20 cellular contexts compared by ENCODE assay signal in the genomic region with DNA sequence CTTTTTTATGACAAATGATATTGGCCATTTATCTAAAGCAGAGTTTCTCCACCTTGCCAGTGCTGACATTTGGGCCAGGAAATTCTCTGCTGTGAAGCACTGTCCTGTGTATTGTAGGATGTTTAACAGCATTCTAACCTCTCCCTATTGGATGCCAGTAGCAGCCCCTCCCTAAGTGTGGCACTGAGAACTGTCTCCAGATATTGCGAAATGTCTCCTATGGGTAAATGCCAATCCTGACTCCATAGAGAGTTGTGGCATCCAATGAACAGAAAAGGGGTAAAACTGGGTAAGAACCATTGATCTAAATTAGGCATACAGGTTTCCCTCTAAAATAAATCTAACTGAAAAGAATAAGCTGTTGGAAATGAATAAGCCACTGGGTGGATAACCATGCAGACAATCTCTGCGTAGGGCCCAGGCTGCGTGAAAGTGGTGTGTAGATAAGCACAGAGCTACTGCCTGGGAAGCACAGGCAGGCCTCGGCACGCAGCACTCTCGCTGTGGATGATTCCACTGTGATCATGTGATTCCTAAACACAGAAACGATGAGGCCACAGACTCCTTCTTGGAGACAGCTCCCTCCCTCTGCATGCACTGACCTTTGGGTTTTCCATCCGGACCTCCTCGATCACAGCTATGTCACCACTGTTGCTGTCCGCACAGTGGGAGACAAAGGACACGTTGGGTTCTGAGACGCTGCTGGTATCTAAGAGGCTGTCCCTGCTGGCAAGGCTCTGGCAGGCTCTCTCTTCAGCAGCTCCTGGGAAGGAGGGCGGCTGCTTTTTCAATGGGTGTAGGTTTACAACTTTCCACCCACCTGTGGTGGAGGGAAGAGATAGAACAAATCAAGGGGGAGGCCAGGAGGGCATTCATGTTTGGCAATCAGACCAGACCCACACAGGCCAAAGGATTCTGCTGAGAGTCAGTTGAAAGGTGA. TPM values are rescaled to one million over a fixed set of nuclear protein-coding genes. Genes with fewer than 3 reads are reported as not detected.
DNase-seq lines count a peak whose midpoint lies in the region; ATAC-seq, FAIRE-seq and TF ChIP-seq lines count a peak whose summit lies in the region.
"Had no signal": no experiment of that assay in that cellular context is flagged by ENCODE, and none has a peak within 500 bp of the region (broad histone marks: within the 10 kb centered on the region; RNA-seq: fewer than 3 reads in every experiment).

No MANE protein-coding gene starts in this region.

- intact Hi-C loops in HepG2 (cut with micrococcal nuclease; ENCODE audit: unreplicated experiment) (no loop called here), right lobe of liver (cut with DNase I) (no loop called here), left ventricle myocardium superior (cut with micrococcal nuclease) (no loop called here)

- no peak for FAIRE-seq in HepG2 (lab: Jason Lieb, UNC)
- FAIRE-seq: A204.1 had no signal

- BruUV-seq in HepG2 (replicated peaks; lab: Mats Ljungman, UMichigan), result no TSS peak

- no peak overlapping the region for H3K9ac ChIP-seq in HepG2 (ENCODE audit: insufficient read depth, low read depth, low read length)

- CTCF ChIA-PET in HepG2 (lab: Yijun Ruan, JAX; ENCODE audit: low intra/inter-chr PET ratio, low total read pairs), result no interaction called here

- H3K4me3 Mint-ChIP-seq in progenitor cell of endocrine pancreas (ENCODE audit: low read depth), result no peak overlapping the region
- H3K4me3 Mint-ChIP-seq: activated CD4-positive, alpha-beta memory T cell treated with anti-CD3 and anti-CD28 coated beads for 36 hours; dendritic cell treated with granulocyte-macrophage colony-stimulating factor and Interleukin-4, amounts not matched to agents 40 ng/mL and 50 ng/mL, for 4 days; memory B cell; natural killer cell treated with Interleukin-12 subunit alpha and Interleukin-12 subunit beta and Interleukin-15 and Interleukin-18, amount 100 ng/mL, for 72 hours had no signal

- H3K27ac ChIP-seq in HepG2 (ENCODE audit: extremely low read length, insufficient read depth, low read length) (no peak overlapping the region), right lobe of liver (no peak overlapping the region)
- H3K27ac ChIP-seq: C4-2B, psoas muscle had no signal

- no peaks in the 10 kb centered on the region for H3K4me1 Mint-ChIP-seq in progenitor cell of endocrine pancreas (ENCODE audit: low read depth)
- H3K4me1 Mint-ChIP-seq: memory B cell had no signal

- TF ChIP-seq POLR2A in HepG2 (IDR thresholded peaks at IDR 0.05; ENCODE audit: insufficient read depth in 1 of 2, low read depth in 2 of 2, low read length in 2 of 2) (no peak), right lobe of liver (IDR thresholded peaks at IDR 0.05) (no peak)

- no peaks in the 10 kb centered on the region for H3K79me2 ChIP-seq in HepG2 (ENCODE audit: insufficient read depth, low read length)

- TF ChIP-seq CTCF in HepG2 (CRISPR knock-in tag; IDR thresholded peaks at IDR 0.05) (no peak), right lobe of liver (IDR thresholded peaks at IDR 0.05) (no peak), epithelial cell of esophagus (IDR thresholded peaks at IDR 0.05; ENCODE audit: insufficient read depth, low read depth, low read length, missing control alignments) (no peak), progenitor cell of endocrine pancreas (IDR thresholded peaks at IDR 0.05; ENCODE audit: unreplicated experiment) (no peak)

- H3K36me3 Mint-ChIP-seq in progenitor cell of endocrine pancreas (ENCODE audit: insufficient read depth), result peaks cover 30% of the 10 kb centered on the region

- ATAC-seq in HepG2 (no peak), right lobe of liver (no peak), left ventricle myocardium superior (peak; percentile 89), HG03378 (IDR thresholded peaks at IDR 0.05; ENCODE audit: unreplicated experiment) (no peak)
- ATAC-seq: activated naive CD4-positive, alpha-beta T cell treated with anti-CD3 and anti-CD28 coated beads, Interleukin-2, amount 50 U/mL, for 72 hours; natural killer cell treated with Interleukin-12 subunit alpha and Interleukin-12 subunit beta and Interleukin-15 and Interleukin-18, amount 100 ng/mL, for 72 hours had no signal

- POLR2A ChIA-PET in HepG2 (lab: Yijun Ruan, JAX), result no interaction called here

- H3K27me3 Mint-ChIP-seq in progenitor cell of endocrine pancreas, result no peaks in the 10 kb centered on the region
- H3K27me3 Mint-ChIP-seq: activated CD4-positive, alpha-beta memory T cell treated with anti-CD3 and anti-CD28 coated beads for 36 hours; dendritic cell treated with granulocyte-macrophage colony-stimulating factor and Interleukin-4, amounts not matched to agents 40 ng/mL and 50 ng/mL, for 4 days; memory B cell; natural killer cell treated with Interleukin-12 subunit alpha and Interleukin-12 subunit beta and Interleukin-15 and Interleukin-18, amount 100 ng/mL, for 72 hours had no signal

- in situ Hi-C loops in HepG2 (cut with HindIII; ENCODE audit: extremely low pct_ligation_motif_present, low pct_unique_long_range_greater_than_20kb), result no loop called here

- no peak for TF ChIP-seq EP300 in HepG2 (IDR thresholded peaks at IDR 0.05; ENCODE audit: low read depth in 2 of 2, low read length in 2 of 2)
- no peak for TF ChIP-seq EP300 in HepG2 (CRISPR knock-in tag; IDR thresholded peaks at IDR 0.05; ENCODE audit: borderline replicate concordance)

- no peaks in the 10 kb centered on the region for H3K27me3 ChIP-seq in HepG2 (ENCODE audit: control insufficient read depth in 1 of 2, insufficient read depth in 2 of 2, low read length in 2 of 2)
- no peaks in the 10 kb centered on the region for H3K27me3 ChIP-seq in right lobe of liver

- H3K4me3 ChIP-seq in HepG2 (replicated peaks in 1 of 3; ENCODE audit: insufficient read depth in 1 of 3, low read depth in 2 of 3, low read length in 3 of 3) (no peak overlapping the region), right lobe of liver (no peak overlapping the region), epithelial cell of esophagus (ENCODE audit: low read length) (no peak overlapping the region)
- H3K4me3 ChIP-seq: psoas muscle had no signal

- no peaks in the 10 kb centered on the region for H4K20me1 ChIP-seq in HepG2 (ENCODE audit: insufficient read depth, low read length)

- H3K4me2 ChIP-seq in HepG2 (ENCODE audit: low read depth, low read length), result no peak overlapping the region

- H3K36me3 ChIP-seq in HepG2 (replicated peaks in 1 of 2; ENCODE audit: control insufficient read depth in 1 of 2, insufficient read depth in 2 of 2, low read length in 2 of 2) (peaks cover 61 to 92% of the 10 kb centered on the region in 2 experiments), right lobe of liver (peaks cover 0 to 97% (median 37%) of the 10 kb centered on the region in 4 donors)

- no peaks in the 10 kb centered on the region for H3K4me1 ChIP-seq in HepG2 (ENCODE audit: insufficient read depth, low read length)
- H3K4me1 ChIP-seq in right lobe of liver, result no peaks in the 10 kb centered on the region
- H3K4me1 ChIP-seq: psoas muscle had no signal

- no peak for TF ChIP-seq RAD21 in HepG2 (CRISPR knock-in tag; IDR thresholded peaks at IDR 0.05)

- H3K27ac Mint-ChIP-seq in progenitor cell of endocrine pancreas, result no peak overlapping the region
- H3K27ac Mint-ChIP-seq: activated CD4-positive, alpha-beta memory T cell treated with anti-CD3 and anti-CD28 coated beads for 36 hours; activated naive CD4-positive, alpha-beta T cell treated with anti-CD3 and anti-CD28 coated beads, Interleukin-2, amount 50 U/mL, for 72 hours; dendritic cell treated with granulocyte-macrophage colony-stimulating factor and Interleukin-4, amounts not matched to agents 40 ng/mL and 50 ng/mL, for 4 days; memory B cell; natural killer cell treated with Interleukin-12 subunit alpha and Interleukin-12 subunit beta and Interleukin-15 and Interleukin-18, amount 100 ng/mL, for 72 hours had no signal

- H3K9me3 Mint-ChIP-seq in progenitor cell of endocrine pancreas (ENCODE audit: low read depth), result no peaks in the 10 kb centered on the region
- H3K9me3 Mint-ChIP-seq: activated CD4-positive, alpha-beta memory T cell treated with anti-CD3 and anti-CD28 coated beads for 36 hours; activated naive CD4-positive, alpha-beta T cell treated with anti-CD3 and anti-CD28 coated beads, Interleukin-2, amount 50 U/mL, for 72 hours; dendritic cell treated with granulocyte-macrophage colony-stimulating factor and Interleukin-4, amounts not matched to agents 40 ng/mL and 50 ng/mL, for 4 days; memory B cell; natural killer cell treated with Interleukin-12 subunit alpha and Interleukin-12 subunit beta and Interleukin-15 and Interleukin-18, amount 100 ng/mL, for 72 hours had no signal

- H3K9me3 ChIP-seq in HepG2 (ENCODE audit: low read length) (no peaks in the 10 kb centered on the region), right lobe of liver (no peaks in the 10 kb centered on the region)
- H3K9me3 ChIP-seq: psoas muscle had no signal

- DNase-seq in HepG2 (ENCODE audit: low spot score) (no peak), right lobe of liver (no peak), epithelial cell of esophagus (ENCODE audit: low read depth) (peak; percentile 81), left ventricle myocardium superior (peak; percentile 64), AG20443 (ENCODE audit: low spot score) (no peak), progenitor cell of endocrine pancreas (ENCODE audit: low spot score, unreplicated experiment) (no peak), activated T-cell treated with anti-CD3 and anti-CD28 coated beads for 4 hours (no peak)
- DNase-seq: activated CD4-positive, alpha-beta memory T cell treated with anti-CD3 and anti-CD28 coated beads for 36 hours; DMS153; NCI-H187 treated with DMSO at 0.1 percent for 48 hours; psoas muscle; stimulated activated CD4-positive, alpha-beta T cell treated with anti-CD3 and anti-CD28 coated beads, Interleukin-12 subunit alpha, Interleukin-12 subunit beta, amount 100 ng/mL, for 4 hours; T-helper 1 cell had no signal

- WGBS in HepG2 (ENCODE audit: low lambda C conversion rate), result 92% methylated on average over 13 of the region's 13 CpGs
- 81% methylated on average over 13 of the region's 13 CpGs for WGBS in right lobe of liver (ENCODE audit: insufficient coverage, low coverage, low lambda C conversion rate, missing lambda C conversion rate)

- H2AFZ ChIP-seq in HepG2 (ENCODE audit: low read length), result no peak overlapping the region

RNA-seq across cellular contexts. Expression of gene GTF3C1, which starts 44.1 kb away (rescaled TPM):
- 44.9 and 72.7 TPM in 2 replicates for total RNA-seq in HepG2 (2016; rRNA removed; fragmentation: Illumina TruSeq; extraction: Trizol)
- total RNA-seq in HepG2 (2016; cell fraction: cytosol; rRNA removed; fragmentation: Illumina TruSeq; extraction: Trizol; ENCODE audit: low read depth), result 15.7 and 16.0 TPM in 2 replicates
- 34.4 and 74.8 TPM in 2 replicates for total RNA-seq in HepG2 (2016; cell fraction: insoluble cytoplasmic fraction; rRNA removed; fragmentation: Illumina TruSeq; extraction: Trizol)
- 23.3 and 26.6 TPM in 2 replicates for total RNA-seq in HepG2 (2016; cell fraction: membrane; rRNA removed; fragmentation: Illumina TruSeq; extraction: Trizol)
- total RNA-seq in HepG2 (2016; cell fraction: nucleus; rRNA removed; fragmentation: Illumina TruSeq; extraction: Trizol), result 94.4 and 99.1 TPM in 2 replicates
- polyA plus RNA-seq in HepG2 (2011; rRNA removed), result 29.2 and 36.7 TPM in 2 replicates
- 23.4 and 32.3 TPM in 2 replicates for polyA plus RNA-seq in HepG2 (2011; cell fraction: cytosol; rRNA removed)
- 116 and 121 TPM in 2 replicates for polyA plus RNA-seq in HepG2 (2011; cell fraction: nucleus; rRNA removed)
- 36.5 and 37.3 TPM in 2 replicates for polyA plus RNA-seq in HepG2 (2012)
- 7.7 TPM in 2 replicates for polyA plus RNA-seq in HepG2 (2016; cell fraction: cytosol; fragmentation: Illumina TruSeq; extraction: Trizol; ENCODE audit: low read depth)
- polyA plus RNA-seq in HepG2 (2016; cell fraction: insoluble cytoplasmic fraction; fragmentation: Illumina TruSeq; extraction: Trizol; ENCODE audit: low read depth), result 36.4 and 43.1 TPM in 2 replicates
- polyA plus RNA-seq in HepG2 (2016; cell fraction: membrane; fragmentation: Illumina TruSeq; extraction: Trizol; ENCODE audit: low read depth), result 12.2 and 12.6 TPM in 2 replicates
- 147 and 157 TPM in 2 replicates for polyA plus RNA-seq in HepG2 (2016; cell fraction: nucleus; fragmentation: Illumina TruSeq; extraction: Trizol; ENCODE audit: insufficient read depth, low read depth)
- polyA minus RNA-seq in HepG2 (2011; rRNA and poly(A)+ RNA removed; ENCODE audit: low replicate concordance), result 64.4 and 114 TPM in 2 replicates
- polyA minus RNA-seq in HepG2 (2011; cell fraction: cytosol; rRNA and poly(A)+ RNA removed), result 73.8 and 74.4 TPM in 2 replicates
- polyA minus RNA-seq in HepG2 (2011; cell fraction: nucleus; rRNA and poly(A)+ RNA removed), result 75.6 and 96.5 TPM in 2 replicates
- 10 to 100 TPM; 25.3 to 53.3 (median 26.9) TPM for total RNA-seq in right lobe of liver
- total RNA-seq in left ventricle myocardium superior, result 56.4 TPM
- 105 and 106 TPM in 2 replicates for total RNA-seq in progenitor cell of endocrine pancreas

RNA-seq across cellular contexts. Expression of gene KATNIP, which starts 44.4 kb away (rescaled TPM):
- total RNA-seq in HepG2 (2016; rRNA removed; fragmentation: Illumina TruSeq; extraction: Trizol) (11.8 and 12.0 TPM in 2 replicates), right lobe of liver (10 to 100 TPM in 1 of 6 experiments, 1 to 10 TPM in 5; 6.1 to 10.2 (median 7.6) TPM), left ventricle myocardium superior (12.7 TPM), progenitor cell of endocrine pancreas (48.1 and 48.7 TPM in 2 replicates)
- total RNA-seq in HepG2 (2016; cell fraction: cytosol; rRNA removed; fragmentation: Illumina TruSeq; extraction: Trizol; ENCODE audit: low read depth), result 1.4 and 2.9 TPM in 2 replicates
- 11.9 and 13.3 TPM in 2 replicates for total RNA-seq in HepG2 (2016; cell fraction: insoluble cytoplasmic fraction; rRNA removed; fragmentation: Illumina TruSeq; extraction: Trizol)
- total RNA-seq in HepG2 (2016; cell fraction: membrane; rRNA removed; fragmentation: Illumina TruSeq; extraction: Trizol), result 3.3 and 4.4 TPM in 2 replicates
- 19.2 and 23.9 TPM in 2 replicates for total RNA-seq in HepG2 (2016; cell fraction: nucleus; rRNA removed; fragmentation: Illumina TruSeq; extraction: Trizol)
- 9.7 and 13.1 TPM in 2 replicates for polyA plus RNA-seq in HepG2 (2011; rRNA removed)
- 4.9 and 5.9 TPM in 2 replicates for polyA plus RNA-seq in HepG2 (2011; cell fraction: cytosol; rRNA removed)
- polyA plus RNA-seq in HepG2 (2011; cell fraction: nucleus; rRNA removed), result 69.4 and 79.1 TPM in 2 replicates
- polyA plus RNA-seq in HepG2 (2012), result 7.3 and 9.1 TPM in 2 replicates
- polyA plus RNA-seq in HepG2 (2016; cell fraction: cytosol; fragmentation: Illumina TruSeq; extraction: Trizol; ENCODE audit: low read depth), result 0.67 and 0.72 TPM in 2 replicates
- polyA plus RNA-seq in HepG2 (2016; cell fraction: insoluble cytoplasmic fraction; fragmentation: Illumina TruSeq; extraction: Trizol; ENCODE audit: low read depth), result 5.8 and 8.3 TPM in 2 replicates
- 0.84 and 1.0 TPM in 2 replicates for polyA plus RNA-seq in HepG2 (2016; cell fraction: membrane; fragmentation: Illumina TruSeq; extraction: Trizol; ENCODE audit: low read depth)
- polyA plus RNA-seq in HepG2 (2016; cell fraction: nucleus; fragmentation: Illumina TruSeq; extraction: Trizol; ENCODE audit: insufficient read depth, low read depth), result 26.4 and 32.6 TPM in 2 replicates
- polyA minus RNA-seq in HepG2 (2011; rRNA and poly(A)+ RNA removed; ENCODE audit: low replicate concordance), result 14.8 and 27.4 TPM in 2 replicates
- polyA minus RNA-seq in HepG2 (2011; cell fraction: cytosol; rRNA and poly(A)+ RNA removed), result 5.6 and 7.6 TPM in 2 replicates
- 46.9 and 47.9 TPM in 2 replicates for polyA minus RNA-seq in HepG2 (2011; cell fraction: nucleus; rRNA and poly(A)+ RNA removed)

Comparison
In these comparisons a context has a peak if more than half of its experiments do, and no peak if none do; other contexts are left out.
1. DNase-seq: peak in epithelial cell of esophagus (single experiment) and left ventricle myocardium superior (single experiment); none in HepG2 (single experiment), right lobe of liver (0 of 3), AG20443 (single experiment), progenitor cell of endocrine pancreas (single experiment) and activated T-cell treated with anti-CD3 and anti-CD28 coated beads for 4 hours (single experiment).